In genomic region chr4:151644625-151645024, GRCh38 we compare ENCODE assay signal across 8 cellular contexts.
DNase-seq lines count a peak whose midpoint lies in the region; ATAC-seq and TF ChIP-seq lines count a peak whose summit lies in the region.

No MANE protein-coding gene starts in this region.

- no peak overlapping the region for H3K4me3 Mint-ChIP-seq in chondrocyte (ENCODE audit: unreplicated experiment)
- no peak overlapping the region for H3K4me3 Mint-ChIP-seq in T-helper 17 cell

- intact Hi-C loops in gastrocnemius medialis (cut with DNase I; ENCODE audit: low total_unique reads) = loop anchor here (5.0 kb wide), 1 partner anchor 237 kb away; the partner anchor contains the start of gene FHIP1A

- 29 to 37% methylated on average over 3 of the region's 3 CpGs for WGBS in tibial nerve, 2 donors

- H3K27me3 Mint-ChIP-seq in chondrocyte (ENCODE audit: low read depth) = no peaks in the 10 kb centered on the region
- H3K27me3 Mint-ChIP-seq in T-helper 17 cell = peaks cover 19% of the 10 kb centered on the region

- TF ChIP-seq CTCF in LNCaP clone FGC (IDR thresholded peaks at IDR 0.05; ENCODE audit: control insufficient read depth, extremely low read depth, insufficient read depth) = 0 out of 2 replicates have a peak, but pooled peaks have one; percentile 22
- peak; percentile 60 for TF ChIP-seq CTCF in chondrocyte (IDR thresholded peaks at IDR 0.05)
- TF ChIP-seq CTCF in gastrocnemius medialis (IDR thresholded peaks at IDR 0.05 in 4 of 5, conservative IDR thresholded peaks at IDR 0.05 in 1 of 5) = peak; percentile 13 to 51 (median 34)
- TF ChIP-seq CTCF in tibial nerve (IDR thresholded peaks at IDR 0.05) = peak in 1 of 5 experiments; percentile 9

- in situ Hi-C loops in gastrocnemius medialis (cut with MboI; ENCODE audit: low sequenced_read_pairs in 4 of 4) = no loop called here

- no peaks in the 10 kb centered on the region for H3K9me3 Mint-ChIP-seq in chondrocyte (ENCODE audit: low read depth)

- H3K36me3 ChIP-seq in gastrocnemius medialis (no peaks in the 10 kb centered on the region), tibial nerve (peaks cover 0 to 5% (median 0%) of the 10 kb centered on the region in 3 donors)

- no peaks in the 10 kb centered on the region for H3K9me3 ChIP-seq in gastrocnemius medialis
- H3K9me3 ChIP-seq in tibial nerve = no peaks in the 10 kb centered on the region
- H3K9me3 ChIP-seq in T-helper 17 cell (ENCODE audit: control insufficient read depth, low read length, poor library complexity, severe bottlenecking) = no peaks in the 10 kb centered on the region

- H3K27me3 ChIP-seq in gastrocnemius medialis = no peaks in the 10 kb centered on the region
- no peaks in the 10 kb centered on the region for H3K27me3 ChIP-seq in tibial nerve

- H3K36me3 Mint-ChIP-seq in chondrocyte (ENCODE audit: low read depth) (no peaks in the 10 kb centered on the region), T-helper 17 cell (ENCODE audit: low read depth) (no peaks in the 10 kb centered on the region)

- TF ChIP-seq EP300 in tibial nerve (IDR thresholded peaks at IDR 0.05) = no peak

- DNase-seq in activated CD8-positive, alpha-beta memory T cell treated with anti-CD3 and anti-CD28 coated beads, Interleukin-2, amount 50 U/mL, for 48 hours = peak; percentile 57
- DNase-seq in activated CD8-positive, alpha-beta memory T cell treated with anti-CD3 and anti-CD28 coated beads for 24 hours = no peak
- DNase-seq in LNCaP clone FGC (ENCODE audit: low read depth) = no peak
- no peak for DNase-seq in chondrocyte (ENCODE audit: low spot score)
- no peak for DNase-seq in gastrocnemius medialis
- no peak for DNase-seq in tibial nerve (ENCODE audit: low spot score in 2 of 2)
- DNase-seq in T-helper 17 cell = no peak
- DNase-seq in NOMO-1 treated with dmso at 0.1 percent for 144 hours (lab: John Stamatoyannopoulos, UW; ENCODE audit: unreplicated experiment) = no peak

- TF ChIP-seq POLR2A in gastrocnemius medialis (IDR thresholded peaks at IDR 0.05) = no peak
- TF ChIP-seq POLR2A in tibial nerve (IDR thresholded peaks at IDR 0.05) = no peak

- H3K27ac Mint-ChIP-seq in chondrocyte (ENCODE audit: unreplicated experiment) (no peak overlapping the region), T-helper 17 cell (no peak overlapping the region)

- H3K4me1 Mint-ChIP-seq in chondrocyte (ENCODE audit: low read depth) (peaks cover 2% of the 10 kb centered on the region), T-helper 17 cell (peaks cover 2% of the 10 kb centered on the region)

- no peak overlapping the region for H3K27ac ChIP-seq in gastrocnemius medialis
- no peak overlapping the region for H3K27ac ChIP-seq in tibial nerve

- H3K4me1 ChIP-seq in gastrocnemius medialis (peaks cover 19 to 20% of the 10 kb centered on the region in 2 donors), tibial nerve (no peaks in the 10 kb centered on the region)

- no peak overlapping the region for H3K4me3 ChIP-seq in LNCaP clone FGC (ENCODE audit: low read depth, low read length)
- no peak overlapping the region for H3K4me3 ChIP-seq in gastrocnemius medialis
- no peak overlapping the region for H3K4me3 ChIP-seq in tibial nerve

- ATAC-seq in gastrocnemius medialis (no peak), T-helper 17 cell (no peak)
